In genomic region chr1:202926578-202927491, GRCh38 we compare ENCODE assay signal across 8 cellular contexts. TPM values are rescaled to one million over a fixed set of nuclear protein-coding genes. Genes with fewer than 3 reads are reported as not detected.
A peak's percentile ranks its signal among the peaks of the same experiment; 100 is the strongest.
DNase-seq lines count a peak whose midpoint lies in the region; ATAC-seq and TF ChIP-seq lines count a peak whose summit lies in the region.

TSS of gene KLHL12 (minus strand) at chr1:202927234. CDS start at chr1:202925162, 2,072 bp downstream.

- no peaks in the 10 kb centered on the region for H3K79me2 ChIP-seq in fibroblast of lung (ENCODE audit: control insufficient read depth, insufficient read depth, low read length)

- intact Hi-C loops in naive thymus-derived CD4-positive, alpha-beta T cell (cut with micrococcal nuclease) = loop anchor here (1.0 to 2.0 kb wide), 10 partner anchors 31 to 579 kb away; partner anchors contain the start of genes ADIPOR1 (in 2 of the 2), CYB5R1 (in 2 of the 2), PCAT6 (in 2 of the 2) and PPFIA4 (in 2 of the 2)

- peak within 1 kb of the TSS; percentile 89 for H3K27ac ChIP-seq in fibroblast of lung (ENCODE audit: insufficient read depth, low read length)
- peak within 1 kb of the TSS; percentile 97 for H3K27ac ChIP-seq in naive thymus-derived CD4-positive, alpha-beta T cell (ENCODE audit: low read depth, low read length)

- POLR2A ChIA-PET in naive thymus-derived CD4-positive, alpha-beta T cell (lab: Charles Lee) = interaction anchor here (0.6 to 2.5 kb wide), 10 partner anchors 17 to 100 kb away, joined by 3 to 21 read pairs (median 3); partner anchors contain the start of genes RABIF and TMEM183A

- CTCF ChIA-PET in naive thymus-derived CD4-positive, alpha-beta T cell (lab: Charles Lee) = interaction anchor here (0.6 to 1.2 kb wide), 6 partner anchors 35 to 1895 kb away, joined by 3 to 7 read pairs (median 4); partner anchors contain the start of gene TMEM183A

- peak within 1 kb of the TSS; percentile 93 for H2AFZ ChIP-seq in fibroblast of lung (ENCODE audit: low read length)

- peaks cover 3% of the 10 kb centered on the region for H3K4me1 ChIP-seq in fibroblast of lung (ENCODE audit: control insufficient read depth, extremely low read depth, insufficient read depth, low read length)
- H3K4me1 ChIP-seq in naive thymus-derived CD4-positive, alpha-beta T cell (ENCODE audit: control insufficient read depth in 2 of 2, insufficient read depth in 2 of 2, low read length in 2 of 2) = peaks cover 19 to 26% of the 10 kb centered on the region in 2 donors

- peak; percentile 63 for TF ChIP-seq CTCF in LNCAP (IDR thresholded peaks at IDR 0.05)
- peak; percentile 51 to 52 for TF ChIP-seq CTCF in fibroblast of lung (conservative IDR thresholded peaks at IDR 0.05 in 1 of 2, IDR thresholded peaks at IDR 0.05 in 1 of 2; ENCODE audit: low read depth in 1 of 2, low read length in 2 of 2)

- DNase-seq in EL = peak; percentile 96
- peak; percentile 83 for DNase-seq in GOT3 (lab: John Stamatoyannopoulos, UW)
- peak; percentile 99 for DNase-seq in RPMI8226
- peak; percentile 89 to 90 for DNase-seq in activated T-helper 1 cell treated with anti-CD3 and anti-CD28 coated beads, Interleukin-2, amount 50 U/mL, for 16 hours (ENCODE audit: low read depth in 1 of 2, low spot score in 1 of 2)
- peak; percentile 95 to 97 for DNase-seq in fibroblast of lung (ENCODE audit: low read depth in 2 of 2)
- DNase-seq in naive thymus-derived CD4-positive, alpha-beta T cell = peak; percentile 88 to 95 (median 94)
- peak; percentile 94 for DNase-seq in stimulated activated naive B cell treated with anti-CD40 and anti-IgM and Interleukin-4, amounts not matched to agents 10 μg/mL and 1 μg/mL and 100 μg/mL, for 72 hours

- H3K4me3 Mint-ChIP-seq in naive thymus-derived CD4-positive, alpha-beta T cell = peak within 1 kb of the TSS; percentile 90 to 96 (median 94)
- peak within 1 kb of the TSS; percentile 94 to 95 for H3K4me3 Mint-ChIP-seq in stimulated activated naive B cell treated with anti-CD40 and anti-IgM and Interleukin-4, amounts not matched to agents 10 μg/mL and 1 μg/mL and 100 μg/mL, for 72 hours

- H3K36me3 ChIP-seq in fibroblast of lung (ENCODE audit: control insufficient read depth, insufficient read depth, low read length) = peaks cover 1% of the 10 kb centered on the region
- peaks cover 0 to 21% (median 4%) of the 10 kb centered on the region in 3 experiments for H3K36me3 ChIP-seq in naive thymus-derived CD4-positive, alpha-beta T cell (ENCODE audit: control insufficient read depth in 2 of 3, insufficient read depth in 3 of 3, low read length in 3 of 3)

- no peaks in the 10 kb centered on the region for H4K20me1 ChIP-seq in fibroblast of lung (ENCODE audit: control insufficient read depth, extremely low read depth, insufficient read depth, low read length)

- peak within 1 kb of the TSS; percentile 94 for H3K9ac ChIP-seq in fibroblast of lung (ENCODE audit: insufficient read depth, low read length)

- H3K36me3 Mint-ChIP-seq in naive thymus-derived CD4-positive, alpha-beta T cell = peaks cover 0 to 9% (median 0%) of the 10 kb centered on the region in 5 donors
- H3K36me3 Mint-ChIP-seq in stimulated activated naive B cell treated with anti-CD40 and anti-IgM and Interleukin-4, amounts not matched to agents 10 μg/mL and 1 μg/mL and 100 μg/mL, for 72 hours = peaks cover 7 to 10% of the 10 kb centered on the region in 2 donors

- H3K9me3 Mint-ChIP-seq in naive thymus-derived CD4-positive, alpha-beta T cell = peaks cover 0 to 3% (median 0%) of the 10 kb centered on the region in 11 donors
- no peaks in the 10 kb centered on the region for H3K9me3 Mint-ChIP-seq in stimulated activated naive B cell treated with anti-CD40 and anti-IgM and Interleukin-4, amounts not matched to agents 10 μg/mL and 1 μg/mL and 100 μg/mL, for 72 hours

- H3K27me3 ChIP-seq in fibroblast of lung (ENCODE audit: control insufficient read depth, insufficient read depth, low read length) = no peaks in the 10 kb centered on the region
- no peaks in the 10 kb centered on the region for H3K27me3 ChIP-seq in naive thymus-derived CD4-positive, alpha-beta T cell (ENCODE audit: control insufficient read depth in 2 of 2, insufficient read depth in 2 of 2, low read length in 2 of 2)

- peak within 1 kb of the TSS; percentile 92 to 97 (median 94) for H3K27ac Mint-ChIP-seq in naive thymus-derived CD4-positive, alpha-beta T cell
- peak within 1 kb of the TSS; percentile 96 for H3K27ac Mint-ChIP-seq in stimulated activated naive B cell treated with anti-CD40 and anti-IgM and Interleukin-4, amounts not matched to agents 10 μg/mL and 1 μg/mL and 100 μg/mL, for 72 hours

- peaks cover 17 to 41% (median 35%) of the 10 kb centered on the region in 7 donors for H3K4me1 Mint-ChIP-seq in naive thymus-derived CD4-positive, alpha-beta T cell
- peaks cover 7 to 26% of the 10 kb centered on the region in 2 donors for H3K4me1 Mint-ChIP-seq in stimulated activated naive B cell treated with anti-CD40 and anti-IgM and Interleukin-4, amounts not matched to agents 10 μg/mL and 1 μg/mL and 100 μg/mL, for 72 hours

- peak; percentile 97 for ATAC-seq in naive thymus-derived CD4-positive, alpha-beta T cell
- peak; percentile 96 to 97 for ATAC-seq in stimulated activated naive B cell treated with anti-CD40 and anti-IgM and Interleukin-4, amounts not matched to agents 10 μg/mL and 1 μg/mL and 100 μg/mL, for 72 hours (replicated peaks)

- H3K9me3 ChIP-seq in fibroblast of lung (ENCODE audit: control insufficient read depth, insufficient read depth, low read depth, low read length) = no peaks in the 10 kb centered on the region
- no peaks in the 10 kb centered on the region for H3K9me3 ChIP-seq in naive thymus-derived CD4-positive, alpha-beta T cell (ENCODE audit: control insufficient read depth in 2 of 3, low read length in 3 of 3)

- H3K4me2 ChIP-seq in fibroblast of lung (ENCODE audit: extremely low read depth, insufficient read depth, low read length) = peak within 1 kb of the TSS; percentile 82

- H3K27me3 Mint-ChIP-seq in naive thymus-derived CD4-positive, alpha-beta T cell = peaks cover 0 to 11% (median 0%) of the 10 kb centered on the region in 5 donors
- no peaks in the 10 kb centered on the region for H3K27me3 Mint-ChIP-seq in stimulated activated naive B cell treated with anti-CD40 and anti-IgM and Interleukin-4, amounts not matched to agents 10 μg/mL and 1 μg/mL and 100 μg/mL, for 72 hours

- peak within 1 kb of the TSS; percentile 65 to 99 (median 90) for H3K4me3 ChIP-seq in fibroblast of lung (replicated peaks in 1 of 4; ENCODE audit: control extremely low read depth in 1 of 4, insufficient read depth in 1 of 4, low read depth in 3 of 4, low read length in 4 of 4)
- H3K4me3 ChIP-seq in naive thymus-derived CD4-positive, alpha-beta T cell (ENCODE audit: low read length) = peak within 1 kb of the TSS; percentile 97

RNA-seq across cellular contexts. Expression of gene KLHL12, which starts in this region (rescaled TPM):
- total RNA-seq in fibroblast of lung = 48.3 and 55.5 TPM in 2 replicates
- 39.4 and 46.3 TPM in 2 replicates for polyA plus RNA-seq in fibroblast of lung
- 16.6 and 17.5 TPM in 2 replicates for polyA plus RNA-seq in fibroblast of lung (2012)
- polyA minus RNA-seq in fibroblast of lung (ENCODE audit: low replicate concordance) = 22.5 and 26.0 TPM in 2 replicates
- total RNA-seq in naive thymus-derived CD4-positive, alpha-beta T cell = 10 to 100 TPM; 15.6 to 28.0 (median 24.5) TPM
- polyA plus RNA-seq in naive thymus-derived CD4-positive, alpha-beta T cell = 10 to 100 TPM; 12.1 to 18.3 TPM

Comparison
In these comparisons a context has a peak if more than half of its experiments do, and no peak if none do; other contexts are left out.
1. Peak in every context shown above with its lines: DNase-seq, ATAC-seq, H3K4me3 ChIP-seq and H3K27ac ChIP-seq.